Comparison of ENCODE assay signal across 13 cellular contexts in the genomic region with DNA sequence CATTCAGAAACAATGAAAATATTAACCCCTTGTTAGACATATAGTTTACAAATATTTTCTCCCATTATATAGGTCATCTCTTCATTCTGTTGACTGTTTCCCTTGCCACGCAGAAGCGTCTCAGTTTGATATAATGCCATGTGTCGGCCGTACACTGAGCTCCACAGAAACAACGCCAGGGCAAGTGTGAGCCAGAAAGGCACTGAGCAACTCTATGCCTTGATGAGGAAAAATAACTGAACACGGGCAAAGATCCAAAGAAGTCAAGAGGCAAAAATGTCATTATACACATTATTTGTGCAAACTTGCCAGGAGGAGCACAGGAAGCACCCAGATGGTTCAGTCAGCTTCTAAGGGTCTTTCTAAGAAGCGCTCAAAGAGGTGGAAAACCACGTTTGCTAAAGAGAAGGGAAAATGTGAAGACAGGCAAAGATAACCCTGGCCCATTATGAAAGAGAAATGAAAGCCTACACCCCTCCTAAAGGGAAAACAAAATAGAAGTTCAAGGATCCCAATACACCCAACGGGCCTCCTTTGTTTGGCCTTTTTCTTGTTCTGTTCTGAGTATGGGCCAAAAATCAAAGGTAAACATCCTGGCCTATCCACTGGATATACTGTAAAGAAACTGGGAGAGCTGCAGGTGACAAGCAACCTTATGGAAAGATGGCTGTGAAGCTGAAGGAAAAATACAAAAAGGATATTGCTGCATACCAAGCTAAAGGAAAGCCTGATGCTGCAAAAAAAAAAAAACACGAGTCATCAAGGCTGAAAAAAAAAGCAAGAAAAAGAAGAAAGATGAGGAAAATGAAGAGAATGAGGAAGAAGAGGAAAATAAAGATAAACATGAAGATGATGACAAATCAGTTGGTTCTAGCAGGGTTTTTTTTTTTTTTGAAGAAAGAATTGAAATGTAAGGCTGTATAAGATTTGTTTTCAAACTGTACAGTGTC. TPM values are rescaled to one million over a fixed set of nuclear protein-coding genes. Genes with fewer than 3 reads are reported as not detected.
DNase-seq lines count a peak whose midpoint lies in the region; ATAC-seq, FAIRE-seq and TF ChIP-seq lines count a peak whose summit lies in the region.
"Had no signal": no experiment of that assay in that cellular context is flagged by ENCODE, and none has a peak within 500 bp of the region (broad histone marks: within the 10 kb centered on the region; RNA-seq: fewer than 3 reads in every experiment).

No MANE protein-coding gene starts in this region.

- POLR2A ChIA-PET in PC-9 (lab: Charles Lee; ENCODE audit: unreplicated experiment) (interaction anchor here (0.7 to 0.8 kb wide), 4 partner anchors 17 to 51 kb away, joined by 3 to 6 read pairs (median 4); no protein-coding TSS in a partner anchor), endothelial cell of umbilical vein (lab: Charles Lee) (interaction anchor here (0.7 to 1.7 kb wide), 2 partner anchors 16 to 1241 kb away, joined by 4 to 8 read pairs; no protein-coding TSS in a partner anchor)

- H3K4me1 Mint-ChIP-seq in osteocyte (ENCODE audit: unreplicated experiment): peaks cover 20% of the 10 kb centered on the region

- H3F3A ChIP-seq in PC-9 (ENCODE audit: insufficient read depth, low read depth): peaks cover 5% of the 10 kb centered on the region; the same call in 1 of the 2 replicates

- H3K4me1 ChIP-seq in PC-9 (replicated peaks; ENCODE audit: insufficient read depth): peaks cover 31% of the 10 kb centered on the region
- peaks cover 7% of the 10 kb centered on the region for H3K4me1 ChIP-seq in endothelial cell of umbilical vein (ENCODE audit: control insufficient read depth, extremely low read depth, insufficient read depth, low read length)
- H3K4me1 ChIP-seq: HAP-1 had no signal

- no peaks in the 10 kb centered on the region for H3K9me2 ChIP-seq in PC-9 (ENCODE audit: insufficient read depth)

- H3K27ac ChIP-seq in PC-9 (peak overlapping the region; percentile 23; the same call in 1 of the 2 replicates), endothelial cell of umbilical vein (ENCODE audit: insufficient read depth, low read depth, low read length) (no peak overlapping the region)

- H3K79me2 ChIP-seq in PC-9 (ENCODE audit: low read depth) (peaks cover 96% of the 10 kb centered on the region), endothelial cell of umbilical vein (ENCODE audit: control insufficient read depth, insufficient read depth, low read length) (peaks cover 15% of the 10 kb centered on the region)

- no peak for ATAC-seq in HG02763 (IDR thresholded peaks at IDR 0.05; ENCODE audit: unreplicated experiment)
- ATAC-seq: activated T-helper 17 cell treated with anti-CD3 and anti-CD28 coated beads, Interleukin-2, amount 50 U/mL, for 72 hours had no signal

- H3K9me3 Mint-ChIP-seq in osteocyte (ENCODE audit: unreplicated experiment): no peaks in the 10 kb centered on the region
- H3K9me3 Mint-ChIP-seq: activated T-helper 17 cell treated with anti-CD3 and anti-CD28 coated beads, Interleukin-2, amount 50 U/mL, for 72 hours had no signal

- TF ChIP-seq POLR2A in endothelial cell of umbilical vein (IDR thresholded peaks at IDR 0.05; ENCODE audit: low read depth, low read length): no peak

- H3K36me3 ChIP-seq in PC-9 (ENCODE audit: low read depth): no peaks in the 10 kb centered on the region
- no peaks in the 10 kb centered on the region for H3K36me3 ChIP-seq in endothelial cell of umbilical vein (ENCODE audit: control insufficient read depth in 2 of 2, extremely low read depth in 1 of 2, insufficient read depth in 2 of 2, low read length in 2 of 2)

- H3K4me3 Mint-ChIP-seq in osteocyte (ENCODE audit: unreplicated experiment): no peak overlapping the region
- H3K4me3 Mint-ChIP-seq: activated T-helper 17 cell treated with anti-CD3 and anti-CD28 coated beads, Interleukin-2, amount 50 U/mL, for 72 hours had no signal

- H3K36me3 Mint-ChIP-seq in osteocyte (ENCODE audit: unreplicated experiment): peaks cover 7% of the 10 kb centered on the region

- H3K4me3 ChIP-seq in PC-9 (no peak overlapping the region), endothelial cell of umbilical vein (replicated peaks in 1 of 3; ENCODE audit: insufficient read depth in 1 of 3, low read depth in 1 of 3, low read length in 3 of 3) (no peak overlapping the region)
- H3K4me3 ChIP-seq: HAP-1, skin epidermis had no signal

- H3K27me3 Mint-ChIP-seq in osteocyte (ENCODE audit: unreplicated experiment): no peaks in the 10 kb centered on the region
- H3K27me3 Mint-ChIP-seq: activated T-helper 17 cell treated with anti-CD3 and anti-CD28 coated beads, Interleukin-2, amount 50 U/mL, for 72 hours had no signal

- TF ChIP-seq CTCF in PC-9 (conservative IDR thresholded peaks at IDR 0.05) (no peak), endothelial cell of umbilical vein (IDR thresholded peaks at IDR 0.05; ENCODE audit: extremely low read depth in 1 of 2, insufficient read depth in 1 of 2, low read depth in 1 of 2, low read length in 2 of 2) (no peak), osteocyte (IDR thresholded peaks at IDR 0.05) (no peak)

- H3K4me2 ChIP-seq in PC-9: peak overlapping the region; percentile 13; the same call in 1 of the 2 replicates
- H3K4me2 ChIP-seq in endothelial cell of umbilical vein (ENCODE audit: insufficient read depth, low read length): peak overlapping the region; percentile 35

- FAIRE-seq in endothelial cell of umbilical vein (lab: Jason Lieb, UNC): peak; percentile 44

- H2AFZ ChIP-seq in PC-9 (no peak overlapping the region), endothelial cell of umbilical vein (ENCODE audit: low read depth, low read length) (no peak overlapping the region)

- TSS peak; percentile 75 for BruUV-seq in PC-9 (replicated peaks; lab: Mats Ljungman, UMichigan)
- BruUV-seq in endothelial cell of umbilical vein (replicated peaks; lab: Mats Ljungman, UMichigan): no TSS peak

- CTCF ChIA-PET in PC-9 (lab: Charles Lee) (interaction anchor here (0.6 to 0.7 kb wide), 2 partner anchors 93 to 340 kb away, joined by 4 to 6 read pairs; no protein-coding TSS in a partner anchor), endothelial cell of umbilical vein (lab: Charles Lee) (interaction anchor here (0.6 to 1.5 kb wide), 2 partner anchors 51 to 165 kb away, joined by 3 to 10 read pairs; no protein-coding TSS in a partner anchor)

- DNase-seq in EL (peak; percentile 30), PC-9 (peak in 1 of 2 experiments; percentile 44), endothelial cell of umbilical vein (ENCODE audit: low read depth, low spot score) (peak; percentile 57), osteocyte (ENCODE audit: extremely low spot score, unreplicated experiment) (no peak), NCI-H1417 (lab: John Stamatoyannopoulos, UW) (no peak), NCI-H2196 treated with DMSO at 0.1 percent for 48 hours (lab: John Stamatoyannopoulos, UW; ENCODE audit: unreplicated experiment) (no peak), globus pallidus (ENCODE audit: low spot score) (no peak)
- DNase-seq: DMS79 treated with DMSO at 0.1 percent for 48 hours, NCI-H510A had no signal

- no peak overlapping the region for H3K9ac ChIP-seq in endothelial cell of umbilical vein (replicated peaks; ENCODE audit: extremely low read depth, insufficient read depth, low read length)

- H3K27me3 ChIP-seq in PC-9 (ENCODE audit: insufficient read depth, low read depth) (no peaks in the 10 kb centered on the region), endothelial cell of umbilical vein (ENCODE audit: control insufficient read depth in 2 of 2, insufficient read depth in 2 of 2, low read length in 2 of 2) (no peaks in the 10 kb centered on the region)

- no peaks in the 10 kb centered on the region for H3K9me1 ChIP-seq in endothelial cell of umbilical vein (replicated peaks; ENCODE audit: control insufficient read depth, extremely low read depth, insufficient read depth, low read length)

- H4K20me1 ChIP-seq in PC-9 (ENCODE audit: insufficient read depth) (no peaks in the 10 kb centered on the region; the same call in 1 of the 2 replicates), endothelial cell of umbilical vein (replicated peaks; ENCODE audit: control insufficient read depth, extremely low read depth, insufficient read depth, low read length) (peaks cover 2% of the 10 kb centered on the region)

- dilution Hi-C loops in endothelial cell of umbilical vein (cut with MboI; ENCODE audit: extremely low pct_ligation_motif_present, low sequenced_read_pairs): no loop called here

- peak overlapping the region; percentile 20 for H3K27ac Mint-ChIP-seq in osteocyte (ENCODE audit: unreplicated experiment)
- H3K27ac Mint-ChIP-seq: activated T-helper 17 cell treated with anti-CD3 and anti-CD28 coated beads, Interleukin-2, amount 50 U/mL, for 72 hours had no signal

- H3K9me3 ChIP-seq in PC-9 (ENCODE audit: insufficient read depth, low read depth) (no peaks in the 10 kb centered on the region), endothelial cell of umbilical vein (replicated peaks; ENCODE audit: control insufficient read depth, insufficient read depth, low read length) (no peaks in the 10 kb centered on the region)
- H3K9me3 ChIP-seq: HAP-1 had no signal

- intact Hi-C loops in PC-9 (cut with micrococcal nuclease; ENCODE audit: unreplicated experiment): loop anchor here (2.0 kb wide), 1 partner anchor 28 kb away; no protein-coding TSS in a partner anchor
- intact Hi-C loops in endothelial cell of umbilical vein (cut with micrococcal nuclease): no loop called here

TF ChIP-seq in endothelial cell of umbilical vein, 7 proteins besides CTCF, POLR2A, EP300 and RAD21 (continues in another document):
- no peak for TF ChIP-seq POLR2AphosphoS5 (IDR thresholded peaks at IDR 0.05; ENCODE audit: insufficient read depth, low read depth, low read length)
- no peak for TF ChIP-seq MYC (IDR thresholded peaks at IDR 0.05; ENCODE audit: low read depth, low read length)
- TF ChIP-seq EZH2 (IDR thresholded peaks at IDR 0.05; ENCODE audit: borderline replicate concordance, low read depth, low read length, severe bottlenecking): no peak
- no peak for TF ChIP-seq GATA2 (IDR thresholded peaks at IDR 0.05; ENCODE audit: insufficient read depth, insufficient read length, low read depth, low read length)
- TF ChIP-seq JUN (IDR thresholded peaks at IDR 0.05; ENCODE audit: borderline replicate concordance, insufficient read depth, insufficient read length, low read depth): no peak
- TF ChIP-seq FOS (IDR thresholded peaks at IDR 0.05; ENCODE audit: borderline replicate concordance, insufficient read depth, low read length): no peak

RNA-seq across cellular contexts. Expression of a gene that starts 15.5 kb away (rescaled TPM):
- total RNA-seq in PC-9 (2021): 34.3 and 51.9 TPM in 2 replicates
- 19.2 and 19.3 TPM in 2 replicates for total RNA-seq in endothelial cell of umbilical vein
- 3.7 and 5.8 TPM in 2 replicates for polyA plus RNA-seq in endothelial cell of umbilical vein
- 5.7 TPM in 2 replicates for polyA plus RNA-seq in endothelial cell of umbilical vein (2011; cell fraction: cytosol; rRNA removed)
- 22.2 and 27.5 TPM in 2 replicates for polyA plus RNA-seq in endothelial cell of umbilical vein (2011; cell fraction: nucleus; rRNA removed)
- 14.0 TPM in 2 replicates for polyA plus RNA-seq in endothelial cell of umbilical vein (2012)
- 12.4 and 12.6 TPM in 2 replicates for polyA minus RNA-seq in endothelial cell of umbilical vein
- polyA minus RNA-seq in endothelial cell of umbilical vein (2011; cell fraction: cytosol; rRNA and poly(A)+ RNA removed): 6.5 TPM
- 28.8 and 36.9 TPM in 2 replicates for polyA minus RNA-seq in endothelial cell of umbilical vein (2011; cell fraction: nucleus; rRNA and poly(A)+ RNA removed)
- total RNA-seq in osteocyte: 18.8 and 20.8 TPM in 2 replicates

Comparison
In these comparisons a context has a peak if more than half of its experiments do, and no peak if none do; other contexts are left out.
1. DNase-seq: peak in EL (single experiment) and endothelial cell of umbilical vein (single experiment); none in osteocyte (single experiment), NCI-H1417 (0 of 3), NCI-H2196 treated with DMSO at 0.1 percent for 48 hours (single experiment) and globus pallidus (single experiment).